Comparison of ENCODE assay signal across 8 cellular contexts in genomic region chr6:116387374-116387773, GRCh38. TPM values are rescaled to one million over a fixed set of nuclear protein-coding genes. Genes with fewer than 3 reads are reported as not detected.
DNase-seq lines count a peak whose midpoint lies in the region; ATAC-seq and TF ChIP-seq lines count a peak whose summit lies in the region.

No MANE protein-coding gene starts in this region.

- H3K4me1 ChIP-seq in OCI-LY3 (ENCODE audit: low read length) (peaks cover 75% of the 10 kb centered on the region), lower lobe of right lung (peaks cover 59% of the 10 kb centered on the region), gastroesophageal sphincter (peaks cover 0 to 37% (median 4%) of the 10 kb centered on the region in 3 donors), ovary (ENCODE audit: insufficient read depth) (peaks cover 14% of the 10 kb centered on the region)

- H3K4me2 ChIP-seq in OCI-LY3 (ENCODE audit: low read length) = peak overlapping the region; percentile 66

- H3K9me3 ChIP-seq in OCI-LY3 (ENCODE audit: insufficient read depth, low read length) (no peaks in the 10 kb centered on the region), lower lobe of right lung (no peaks in the 10 kb centered on the region), gastroesophageal sphincter (no peaks in the 10 kb centered on the region), ovary (no peaks in the 10 kb centered on the region)

- H3K27ac ChIP-seq in OCI-LY3 (ENCODE audit: low read length) (peak overlapping the region; percentile 76), lower lobe of right lung (no peak overlapping the region), gastroesophageal sphincter (no peak overlapping the region), ovary (peak overlapping the region in 1 of 2 donors; percentile 0)

- WGBS in gastroesophageal sphincter (ENCODE audit: low coverage in 1 of 2), 2 donors = 71 to 80% methylated on average over 2 to 3 of the region's 3 CpGs
- WGBS in ovary, 3 donors = 63 to 77% (median 63%) methylated on average over 3 of the region's 3 CpGs

- peak overlapping the region; percentile 28; the same call in 1 of the 2 replicates for H3K9ac ChIP-seq in OCI-LY3 (ENCODE audit: low read length)

- H3K27me3 ChIP-seq in OCI-LY3 (ENCODE audit: low read depth, low read length) = no peaks in the 10 kb centered on the region
- no peaks in the 10 kb centered on the region for H3K27me3 ChIP-seq in lower lobe of right lung (ENCODE audit: low read depth)
- H3K27me3 ChIP-seq in gastroesophageal sphincter = no peaks in the 10 kb centered on the region
- no peaks in the 10 kb centered on the region for H3K27me3 ChIP-seq in ovary

- TF ChIP-seq CTCF in OCI-LY3 (IDR thresholded peaks at IDR 0.05; ENCODE audit: low read depth, low read length) (no peak), lower lobe of right lung (IDR thresholded peaks at IDR 0.05) (no peak), gastroesophageal sphincter (IDR thresholded peaks at IDR 0.05) (no peak), ovary (IDR thresholded peaks at IDR 0.05) (no peak)

- H3K79me2 ChIP-seq in OCI-LY3 (ENCODE audit: low read length) = peaks cover 97% of the 10 kb centered on the region

- DNase-seq in lower lobe of right lung (no peak), head of caudate nucleus (no peak), ovary (no peak), NCI-H1436 treated with DMSO at 0.1 percent for 48 hours (lab: John Stamatoyannopoulos, UW) (no peak)

- H2AFZ ChIP-seq in OCI-LY3 (ENCODE audit: low read depth, low read length) = no peak overlapping the region

- H3K4me3 ChIP-seq in OCI-LY3 (ENCODE audit: low read length) (peak overlapping the region; percentile 45), lower lobe of right lung (no peak overlapping the region), gastroesophageal sphincter (no peak overlapping the region), ovary (no peak overlapping the region)

- peaks cover 19% of the 10 kb centered on the region; the same call in 1 of the 2 replicates for H4K20me1 ChIP-seq in OCI-LY3 (ENCODE audit: insufficient read depth, low read length)

- intact Hi-C loops in lower lobe of right lung (cut with DNase I) = no loop called here
- intact Hi-C loops in head of caudate nucleus (cut with DNase I) = no loop called here
- intact Hi-C loops in ovary (cut with DNase I) = loop anchor here in 1 of 4 donors (10.0 kb wide), 1 partner anchor 57 kb away; no protein-coding TSS in a partner anchor

- TF ChIP-seq EP300 in gastroesophageal sphincter (IDR thresholded peaks at IDR 0.05) (no peak), ovary (IDR thresholded peaks at IDR 0.05) (no peak)

- ATAC-seq in GM18520 (IDR thresholded peaks at IDR 0.05; ENCODE audit: unreplicated experiment) (peak; percentile 63), HG02610 (IDR thresholded peaks at IDR 0.05; ENCODE audit: unreplicated experiment) (peak; percentile 80), lower lobe of right lung (peak; percentile 53 to 71), gastroesophageal sphincter (no peak)

- TF ChIP-seq POLR2A in gastroesophageal sphincter (IDR thresholded peaks at IDR 0.05) (no peak), ovary (IDR thresholded peaks at IDR 0.05) (no peak)

- H3K36me3 ChIP-seq in OCI-LY3 (replicated peaks; ENCODE audit: low read depth, low read length) = peaks cover 2% of the 10 kb centered on the region
- H3K36me3 ChIP-seq in lower lobe of right lung = no peaks in the 10 kb centered on the region
- H3K36me3 ChIP-seq in gastroesophageal sphincter = no peaks in the 10 kb centered on the region
- H3K36me3 ChIP-seq in ovary = no peaks in the 10 kb centered on the region

RNA-seq across cellular contexts. Expression of gene DSE, which starts 16.6 kb away (rescaled TPM):
- 59.7 TPM for total RNA-seq in lower lobe of right lung
- 10 to 100 TPM; 26.3 to 45.4 (median 36.3) TPM for total RNA-seq in gastroesophageal sphincter
- 10 to 100 TPM; 27.9 to 61.6 (median 43.1) TPM for total RNA-seq in ovary
- 10 to 100 TPM; 23.1 to 29.0 TPM for polyA plus RNA-seq in ovary
